ENCODE assay signal across 24 cellular contexts in the genomic region with DNA sequence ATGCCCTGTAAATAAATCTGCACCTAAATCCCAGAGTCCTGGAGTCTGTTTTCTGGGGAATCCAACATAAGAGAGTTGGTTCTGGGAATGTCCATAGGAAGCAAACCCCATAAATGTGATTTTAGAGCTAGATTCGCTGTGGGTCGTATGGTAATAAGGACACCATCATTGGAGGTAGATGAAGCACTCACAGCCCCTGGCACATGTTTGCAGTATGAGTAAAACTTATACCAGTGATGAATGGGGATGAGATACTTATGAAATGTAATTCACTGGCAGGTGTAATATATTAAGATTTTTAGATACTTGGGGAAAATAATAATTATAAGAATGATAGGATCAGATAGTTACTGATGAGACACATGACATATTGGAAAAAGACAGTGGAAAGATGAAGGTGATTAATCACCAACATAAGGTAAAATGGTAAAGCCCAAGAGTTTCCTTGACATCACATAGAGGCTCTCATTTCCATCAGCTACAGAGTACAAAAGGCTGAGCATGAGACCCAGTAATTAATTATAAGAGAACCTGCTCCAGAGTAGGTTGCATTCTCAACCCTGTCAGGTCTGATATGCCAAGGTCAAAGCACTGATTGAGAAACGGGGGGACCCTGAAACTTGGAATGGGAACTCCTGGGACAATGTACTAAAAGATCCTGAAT. TPM values are rescaled to one million over a fixed set of nuclear protein-coding genes. Genes with fewer than 3 reads are reported as not detected.
"Had no signal": no experiment of that assay in that cellular context is flagged by ENCODE, and none has a peak within 500 bp of the region (broad histone marks: within the 10 kb centered on the region; RNA-seq: fewer than 3 reads in every experiment).

No MANE protein-coding gene starts in this region.

- H3K27me3 Mint-ChIP-seq: naive thymus-derived CD8-positive, alpha-beta T cell; progenitor cell of endocrine pancreas had no signal

- H3K36me3 ChIP-seq: left lung, lower lobe of right lung, ovary, right atrium auricular region, right lobe of liver, stomach, thyroid gland, transverse colon, upper lobe of left lung, vagina had no signal

- H3K4me3 ChIP-seq: left lung, lower lobe of right lung, ovary, right atrium auricular region, right lobe of liver, smooth muscle cell, stomach, testis, thyroid gland, transverse colon, upper lobe of left lung, vagina had no signal

- DNase-seq: hypothalamus; immature natural killer cell; kidney; left colon; left lung; lower lobe of right lung; mammary epithelial cell; naive thymus-derived CD8-positive, alpha-beta T cell; ovary; right lobe of liver; stimulated activated CD4-positive, alpha-beta T cell treated with anti-CD3 and anti-CD28 coated beads, Interleukin-1b, Interleukin-23, amount 100 ng/mL, for 48 hours; stimulated activated CD4-positive, alpha-beta T cell treated with anti-CD3 and anti-CD28 coated beads, Interleukin-2, amount 100 ng/mL, for 48 hours; stimulated activated naive B cell treated with anti-CD40 and anti-IgM and Interleukin-4, amounts not matched to agents 10 μg/mL and 1 μg/mL and 100 μg/mL, for 72 hours; stomach; testis; thyroid gland; transverse colon; upper lobe of left lung had no signal

- H3K9me3 ChIP-seq: left lung, lower lobe of right lung, ovary, right atrium auricular region, right lobe of liver, stomach, testis, thyroid gland, transverse colon, upper lobe of left lung, vagina had no signal

- ATAC-seq: left colon; left lung; lower lobe of right lung; naive thymus-derived CD8-positive, alpha-beta T cell; right lobe of liver; stimulated activated naive B cell treated with anti-CD40 and anti-IgM and Interleukin-4, amounts not matched to agents 10 μg/mL and 1 μg/mL and 100 μg/mL, for 72 hours had no signal

- H3K4me1 ChIP-seq: left lung, lower lobe of right lung, right atrium auricular region, right lobe of liver, stomach, testis, thyroid gland, transverse colon, upper lobe of left lung, vagina had no signal

- H3K9me3 Mint-ChIP-seq: immature natural killer cell had no signal

- H3K36me3 Mint-ChIP-seq: immature natural killer cell; stimulated activated naive B cell treated with anti-CD40 and anti-IgM and Interleukin-4, amounts not matched to agents 10 μg/mL and 1 μg/mL and 100 μg/mL, for 72 hours had no signal

- H3K27ac ChIP-seq: left lung, lower lobe of right lung, ovary, right atrium auricular region, right lobe of liver, stomach, testis, thyroid gland, transverse colon, upper lobe of left lung, vagina had no signal

- H3K27ac Mint-ChIP-seq: immature natural killer cell; progenitor cell of endocrine pancreas; stimulated activated naive B cell treated with anti-CD40 and anti-IgM and Interleukin-4, amounts not matched to agents 10 μg/mL and 1 μg/mL and 100 μg/mL, for 72 hours had no signal

- H3K27me3 ChIP-seq: left lung, ovary, right atrium auricular region, right lobe of liver, stomach, testis, thyroid gland, transverse colon, upper lobe of left lung, vagina had no signal

- H3K4me3 Mint-ChIP-seq: immature natural killer cell; naive thymus-derived CD8-positive, alpha-beta T cell; stimulated activated naive B cell treated with anti-CD40 and anti-IgM and Interleukin-4, amounts not matched to agents 10 μg/mL and 1 μg/mL and 100 μg/mL, for 72 hours had no signal

RNA-seq across cellular contexts. Expression of a gene that starts 44.7 kb away (rescaled TPM):
- total RNA-seq: mammary epithelial cell, progenitor cell of endocrine pancreas, pulmonary artery endothelial cell, renal cortical epithelial cell, smooth muscle cell had no signal
